Comparison of ENCODE assay signal across 37 cellular contexts in the genomic region with DNA sequence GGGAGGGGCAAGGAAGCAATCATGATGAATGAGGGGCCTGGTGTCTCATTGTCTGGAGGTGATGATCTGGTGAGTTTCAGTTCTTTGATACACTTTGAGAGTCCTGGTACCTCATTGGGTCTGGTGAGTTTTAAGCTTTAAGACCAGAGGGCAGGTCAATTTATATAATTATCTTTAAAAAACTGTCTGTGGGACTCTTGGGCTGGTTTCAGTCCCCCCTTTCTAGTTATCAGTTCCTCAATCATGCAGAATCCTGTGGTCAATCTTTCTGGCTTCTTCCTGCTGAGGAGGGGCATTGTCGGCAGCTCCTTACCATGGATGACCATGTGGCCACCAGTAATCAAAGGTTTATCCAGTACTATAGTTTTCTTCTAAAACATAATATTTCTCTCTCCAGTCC.
"Had no signal": no experiment of that assay in that cellular context is flagged by ENCODE, and none has a peak within 500 bp of the region (broad histone marks: within the 10 kb centered on the region; RNA-seq: fewer than 3 reads in every experiment).

No MANE protein-coding gene starts in this region.

- H3K27ac Mint-ChIP-seq: activated CD4-positive, alpha-beta memory T cell treated with anti-CD3 and anti-CD28 coated beads, Interleukin-2, amount 10 ng/mL, durations not matched to agents 7 days and 5 days; activated CD4-positive, alpha-beta T cell treated with anti-CD3 and anti-CD28 coated beads for 36 hours; activated CD4-positive, alpha-beta T cell treated with anti-CD3 and anti-CD28 coated beads, Interleukin-2, amount 10 ng/mL, durations not matched to agents 7 days and 5 days; activated naive CD4-positive, alpha-beta T cell treated with anti-CD3 and anti-CD28 coated beads for 36 hours; activated naive CD4-positive, alpha-beta T cell treated with anti-CD3 and anti-CD28 coated beads, Interleukin-2, amount 50 U/mL, for 72 hours; activated naive CD8-positive, alpha-beta T cell treated with anti-CD3 and anti-CD28 coated beads for 36 hours; activated T-cell treated with anti-CD3 and anti-CD28 coated beads, Interleukin-2, amount 50 U/mL, for 72 hours; activated T-helper 1 cell treated with anti-CD3 and anti-CD28 coated beads, Interleukin-12 subunit alpha, Interleukin-12 subunit beta, Interleukin-2, Interleukin-4 antibody, amounts not matched to agents 30 ng/mL and 10 ng/mL and 1 ng/mL, durations not matched to agents 14 hours and 24 hours and 36 hours; activated T-helper 17 cell treated with anti-CD3 and anti-CD28 coated beads, Interleukin-2, amount 50 U/mL, for 72 hours; T-helper 1 cell treated with Interleukin-12 subunit alpha and Interleukin-12 subunit beta and Interleukin-4 antibody, amounts not matched to agents 30 μg/mL and 1 μg/mL, for 36 hours; T-helper 2 cell treated with Interferon-gamma antibody and Interleukin-4, amounts not matched to agents 5 μg/mL and 100 μg/mL, for 36 hours; WTC11 had no signal

- H3K4me3 Mint-ChIP-seq: activated CD4-positive, alpha-beta memory T cell treated with anti-CD3 and anti-CD28 coated beads, Interleukin-2, amount 10 ng/mL, durations not matched to agents 7 days and 5 days; activated CD4-positive, alpha-beta T cell treated with anti-CD3 and anti-CD28 coated beads for 36 hours; activated CD4-positive, alpha-beta T cell treated with anti-CD3 and anti-CD28 coated beads, Interleukin-2, amount 10 ng/mL, durations not matched to agents 7 days and 5 days; activated naive CD4-positive, alpha-beta T cell treated with anti-CD3 and anti-CD28 coated beads for 36 hours; activated naive CD8-positive, alpha-beta T cell treated with anti-CD3 and anti-CD28 coated beads for 36 hours; activated T-cell treated with anti-CD3 and anti-CD28 coated beads, Interleukin-2, amount 50 U/mL, for 4 hours; activated T-cell treated with anti-CD3 and anti-CD28 coated beads, Interleukin-2, amount 50 U/mL, for 72 hours; activated T-helper 1 cell treated with anti-CD3 and anti-CD28 coated beads, Interleukin-12 subunit alpha, Interleukin-12 subunit beta, Interleukin-2, Interleukin-4 antibody, amounts not matched to agents 30 ng/mL and 10 ng/mL and 1 ng/mL, durations not matched to agents 14 hours and 24 hours and 36 hours; activated T-helper 17 cell treated with anti-CD3 and anti-CD28 coated beads, Interleukin-2, amount 50 U/mL, for 72 hours; T-helper 1 cell treated with Interleukin-12 subunit alpha and Interleukin-12 subunit beta and Interleukin-4 antibody, amounts not matched to agents 30 μg/mL and 1 μg/mL, for 36 hours; T-helper 2 cell treated with Interferon-gamma antibody and Interleukin-4, amounts not matched to agents 5 μg/mL and 100 μg/mL, for 36 hours; WTC11 had no signal

- H3K4me3 ChIP-seq: adrenal gland, body of pancreas, breast epithelium had no signal

- H3K4me1 Mint-ChIP-seq: activated CD4-positive, alpha-beta memory T cell treated with anti-CD3 and anti-CD28 coated beads, Interleukin-2, amount 10 ng/mL, durations not matched to agents 7 days and 5 days; activated CD4-positive, alpha-beta T cell treated with anti-CD3 and anti-CD28 coated beads for 36 hours; activated CD4-positive, alpha-beta T cell treated with anti-CD3 and anti-CD28 coated beads, Interleukin-2, amount 10 ng/mL, durations not matched to agents 7 days and 5 days; activated naive CD8-positive, alpha-beta T cell treated with anti-CD3 and anti-CD28 coated beads for 36 hours; activated T-helper 17 cell treated with anti-CD3 and anti-CD28 coated beads, Interleukin-2, amount 50 U/mL, for 72 hours had no signal

- H3K27ac ChIP-seq: adrenal gland, body of pancreas, brain microvascular endothelial cell, breast epithelium, WERI-Rb-1 had no signal

- H3K27me3 Mint-ChIP-seq: activated CD4-positive, alpha-beta memory T cell treated with anti-CD3 and anti-CD28 coated beads, Interleukin-2, amount 10 ng/mL, durations not matched to agents 7 days and 5 days; activated CD4-positive, alpha-beta T cell treated with anti-CD3 and anti-CD28 coated beads for 36 hours; activated CD4-positive, alpha-beta T cell treated with anti-CD3 and anti-CD28 coated beads, Interleukin-2, amount 10 ng/mL, durations not matched to agents 7 days and 5 days; activated naive CD8-positive, alpha-beta T cell treated with anti-CD3 and anti-CD28 coated beads for 36 hours; activated T-helper 17 cell treated with anti-CD3 and anti-CD28 coated beads, Interleukin-2, amount 50 U/mL, for 72 hours had no signal

- H3K27me3 ChIP-seq: adrenal gland, body of pancreas, brain microvascular endothelial cell, breast epithelium had no signal

- H3K9me3 ChIP-seq: adrenal gland, body of pancreas had no signal

- H3K9me3 Mint-ChIP-seq: activated CD4-positive, alpha-beta T cell treated with anti-CD3 and anti-CD28 coated beads, Interleukin-2, amount 10 ng/mL, durations not matched to agents 7 days and 5 days; activated T-cell treated with anti-CD3 and anti-CD28 coated beads, Interleukin-2, amount 50 U/mL, for 72 hours; activated T-helper 1 cell treated with anti-CD3 and anti-CD28 coated beads, Interleukin-12 subunit alpha, Interleukin-12 subunit beta, Interleukin-2, Interleukin-4 antibody, amounts not matched to agents 30 ng/mL and 10 ng/mL and 1 ng/mL, durations not matched to agents 14 hours and 24 hours and 36 hours had no signal

- FAIRE-seq: astrocyte, colon had no signal

- ATAC-seq: activated CD4-positive, alpha-beta T cell treated with anti-CD3 and anti-CD28 coated beads for 36 hours; activated CD4-positive, CD25-positive, alpha-beta regulatory T cell treated with anti-CD3 and anti-CD28 coated beads, Interleukin-2, amount 50 U/mL, for 24 hours; activated naive CD4-positive, alpha-beta T cell treated with anti-CD3 and anti-CD28 coated beads, Interleukin-2, amount 50 U/mL, for 72 hours; activated T-cell treated with anti-CD3 and anti-CD28 coated beads, Interleukin-2, amount 50 U/mL, for 4 hours; activated T-cell treated with anti-CD3 and anti-CD28 coated beads, Interleukin-2, amount 50 U/mL, for 72 hours; activated T-helper 17 cell treated with anti-CD3 and anti-CD28 coated beads, Interleukin-2, amount 50 U/mL, for 72 hours; body of pancreas; WTC11 had no signal

- H3K4me1 ChIP-seq: adrenal gland, body of pancreas, breast epithelium had no signal

- H3K36me3 Mint-ChIP-seq: activated naive CD4-positive, alpha-beta T cell treated with anti-CD3 and anti-CD28 coated beads, Interleukin-2, amount 50 U/mL, for 72 hours; activated naive CD8-positive, alpha-beta T cell treated with anti-CD3 and anti-CD28 coated beads for 36 hours had no signal

- H3K36me3 ChIP-seq: adrenal gland, brain microvascular endothelial cell, breast epithelium, WERI-Rb-1 had no signal

- DNase-seq: activated CD4-positive, alpha-beta memory T cell treated with anti-CD3 and anti-CD28 coated beads, Interleukin-2, amount 10 ng/mL, durations not matched to agents 7 days and 5 days; activated CD4-positive, alpha-beta T cell treated with anti-CD3 and anti-CD28 coated beads for 1 hour; activated CD4-positive, alpha-beta T cell treated with anti-CD3 and anti-CD28 coated beads for 36 hours; activated CD4-positive, alpha-beta T cell treated with anti-CD3 and anti-CD28 coated beads for 48 hours; activated CD4-positive, alpha-beta T cell treated with anti-CD3 and anti-CD28 coated beads, Interleukin-2, amount 10 ng/mL, durations not matched to agents 7 days and 5 days; activated CD4-positive, alpha-beta T cell treated with anti-CD3 and anti-CD28 coated beads, Interleukin-2, amount 50 U/mL, for 48 hours; activated CD4-positive, CD25-positive, alpha-beta regulatory T cell; activated CD8-positive, alpha-beta memory T cell treated with anti-CD3 and anti-CD28 coated beads, Interleukin-2, amount 50 U/mL, for 4 hours; activated effector memory CD4-positive, alpha-beta T cell treated with anti-CD3 and anti-CD28 coated beads, Interleukin-2, amount 50 U/mL, for 16 hours; activated gamma-delta T cell treated with Interleukin-2 at 50 U/mL for 16 hours; activated naive CD4-positive, alpha-beta T cell; activated naive CD4-positive, alpha-beta T cell treated with anti-CD3 and anti-CD28 coated beads for 36 hours; activated naive CD4-positive, alpha-beta T cell treated with anti-CD3 and anti-CD28 coated beads, Interleukin-2, amount 50 U/mL, for 16 hours; activated naive CD8-positive, alpha-beta T cell treated with anti-CD3 and anti-CD28 coated beads for 36 hours; activated T-cell treated with anti-CD3 and anti-CD28 coated beads for 4 hours; activated T-cell treated with anti-CD3 and anti-CD28 coated beads, Interleukin-2, amount 50 U/mL, for 1 hour; activated T-cell treated with anti-CD3 and anti-CD28 coated beads, Interleukin-2, amount 50 U/mL, for 4 hours; activated T-cell treated with anti-CD3 and anti-CD28 coated beads, Interleukin-2, amount 50 U/mL, for 72 hours; adrenal gland; amniotic stem cell; aorta; body of pancreas; brain microvascular endothelial cell; central memory CD4-positive, alpha-beta T cell; T-helper 2 cell; T-helper 9 cell; WERI-Rb-1 had no signal
